Comparison of ENCODE assay signal across 11 cellular contexts in the genomic region with DNA sequence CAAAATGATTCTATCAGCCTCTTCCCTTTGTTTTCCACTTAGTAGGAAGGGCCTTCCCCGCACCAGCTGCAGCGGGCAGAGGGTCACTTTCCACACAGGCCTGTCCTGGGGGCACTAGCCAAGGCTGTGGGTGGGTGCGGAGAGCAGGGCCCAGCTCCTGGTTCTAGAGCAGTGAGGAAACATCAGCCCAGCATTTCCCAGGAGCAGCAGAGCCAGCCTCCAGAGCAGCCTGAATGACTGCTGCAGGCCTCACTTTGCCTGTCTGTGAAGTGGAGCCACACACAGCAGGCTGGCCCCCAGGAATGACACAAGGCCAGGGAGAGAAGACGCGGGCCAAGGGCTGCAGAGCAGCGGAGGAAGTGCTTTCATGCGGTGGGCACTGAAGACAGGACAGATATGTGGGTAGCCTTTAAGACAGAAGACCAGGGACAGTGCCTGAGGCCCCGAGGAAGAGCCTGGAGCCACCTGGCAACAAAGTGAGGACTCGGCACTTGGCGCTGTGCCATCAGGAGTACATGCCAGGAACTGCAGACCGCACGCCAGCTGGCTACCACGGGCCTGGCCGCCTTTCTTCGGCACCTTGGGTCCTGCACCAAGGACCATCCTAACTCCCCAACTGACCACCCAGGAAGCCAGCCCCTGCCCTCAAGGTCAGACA. TPM values are rescaled to one million over a fixed set of nuclear protein-coding genes. Genes with fewer than 3 reads are reported as not detected.
DNase-seq lines count a peak whose midpoint lies in the region; ATAC-seq, FAIRE-seq and TF ChIP-seq lines count a peak whose summit lies in the region.
"Had no signal": no experiment of that assay in that cellular context is flagged by ENCODE, and none has a peak within 500 bp of the region (broad histone marks: within the 10 kb centered on the region; RNA-seq: fewer than 3 reads in every experiment).

No MANE protein-coding gene starts in this region.

- no peaks in the 10 kb centered on the region for H3K79me2 ChIP-seq in K562 (ENCODE audit: control insufficient read depth, insufficient read depth, low read length)

- no peak overlapping the region for H3K27ac Mint-ChIP-seq in type B pancreatic cell
- H3K27ac Mint-ChIP-seq: activated naive CD4-positive, alpha-beta T cell treated with anti-CD3 and anti-CD28 coated beads, Interleukin-2, amount 50 U/mL, for 24 hours had no signal

- H3K27me3 ChIP-seq in K562 (ENCODE audit: control insufficient read depth in 2 of 2, insufficient read depth in 2 of 2, low read length in 2 of 2): no peaks in the 10 kb centered on the region
- H3K27me3 ChIP-seq: tibial nerve had no signal

- WGBS in K562 (ENCODE audit: insufficient coverage, low coverage, missing lambda C conversion rate): 79% methylated on average over 15 of the region's 15 CpGs

- no peak overlapping the region for H3K4me2 ChIP-seq in K562 (ENCODE audit: insufficient read depth, low read length)

- peak; percentile 7 for DNase-seq in DMS 273 treated with DMSO at 0.1 percent for 48 hours (lab: John Stamatoyannopoulos, UW)
- peak; percentile 78 for DNase-seq in NCI-H1105 (lab: John Stamatoyannopoulos, UW)
- DNase-seq in K562 (ENCODE audit: extremely low read depth in 1 of 4, low spot score in 3 of 4): no peak
- peak; percentile 54 for DNase-seq in mucosa of gallbladder (ENCODE audit: low spot score)
- DNase-seq in type B pancreatic cell (ENCODE audit: extremely low spot score, unreplicated experiment): no peak
- DNase-seq: effector CD8-positive, alpha-beta T cell had no signal

- H3K4me1 Mint-ChIP-seq in type B pancreatic cell (ENCODE audit: unreplicated experiment): peaks cover 19% of the 10 kb centered on the region

- no peaks in the 10 kb centered on the region for H3K36me3 ChIP-seq in K562 (ENCODE audit: control insufficient read depth, insufficient read depth, low read length)

- H3K9ac ChIP-seq in K562 (ENCODE audit: insufficient read depth in 1 of 2, low read depth in 2 of 2, low read length in 2 of 2): peak overlapping the region in 1 of 2 experiments; percentile 42; a peak in 1 of 4 replicates

- no peaks in the 10 kb centered on the region for H3K27me3 Mint-ChIP-seq in type B pancreatic cell
- H3K27me3 Mint-ChIP-seq: activated naive CD4-positive, alpha-beta T cell treated with anti-CD3 and anti-CD28 coated beads, Interleukin-2, amount 50 U/mL, for 24 hours had no signal

- H3K4me3 Mint-ChIP-seq in type B pancreatic cell: no peak overlapping the region
- H3K4me3 Mint-ChIP-seq: activated naive CD4-positive, alpha-beta T cell treated with anti-CD3 and anti-CD28 coated beads, Interleukin-2, amount 50 U/mL, for 24 hours had no signal

- CTCF ChIA-PET in K562 (lab: Yijun Ruan, JAX; ENCODE audit: low intra/inter-chr PET ratio): interaction anchor here (0.9 kb wide), 1 partner anchor 86 kb away, joined by 3 read pairs; no protein-coding TSS in a partner anchor

- TF ChIP-seq CTCF in K562 (IDR thresholded peaks at IDR 0.05 in 2 of 3, conservative IDR thresholded peaks at IDR 0.05 in 1 of 3; ENCODE audit: insufficient read depth in 2 of 3, low read depth in 1 of 3, low read length in 3 of 3) (no peak), type B pancreatic cell (conservative IDR thresholded peaks at IDR 0.05) (no peak)

- FAIRE-seq in K562 (lab: Jason Lieb, UNC): no peak

- intact Hi-C loops in K562 (cut with micrococcal nuclease): no loop called here

- TF ChIP-seq EP300 in K562 (IDR thresholded peaks at IDR 0.05; ENCODE audit: low read length): no peak

- no TSS peak for BruUV-seq in K562 (replicated peaks; lab: Mats Ljungman, UMichigan)

- H3K36me3 Mint-ChIP-seq in type B pancreatic cell: no peaks in the 10 kb centered on the region
- H3K36me3 Mint-ChIP-seq: activated naive CD4-positive, alpha-beta T cell treated with anti-CD3 and anti-CD28 coated beads, Interleukin-2, amount 50 U/mL, for 24 hours had no signal

- H3K9me3 ChIP-seq in K562 (replicated peaks; ENCODE audit: control insufficient read depth, insufficient read depth, low read depth, low read length): no peaks in the 10 kb centered on the region
- H3K9me3 ChIP-seq: tibial nerve had no signal

- H3K9me3 Mint-ChIP-seq in type B pancreatic cell: no peaks in the 10 kb centered on the region
- H3K9me3 Mint-ChIP-seq: activated naive CD4-positive, alpha-beta T cell treated with anti-CD3 and anti-CD28 coated beads, Interleukin-2, amount 50 U/mL, for 24 hours had no signal

- no peak overlapping the region for H2AFZ ChIP-seq in K562 (ENCODE audit: low read depth, low read length)

- H3K4me3 ChIP-seq in K562: no peak overlapping the region
- H3K4me3 ChIP-seq: tibial nerve had no signal

- POLR2A ChIA-PET in K562 (lab: Yijun Ruan, JAX): interaction anchor here (0.7 to 1.0 kb wide), 3 partner anchors 9 to 105 kb away, joined by 3 to 6 read pairs (median 4); no protein-coding TSS in a partner anchor

- no peaks in the 10 kb centered on the region for H3K9me1 ChIP-seq in K562 (ENCODE audit: control insufficient read depth, insufficient read depth, low read length)

- in situ Hi-C loops in K562 (cut with MboI): no loop called here

- H3K27ac ChIP-seq in K562 (ENCODE audit: extremely low read depth, low read depth, low read length): no peak overlapping the region

- no peak for TF ChIP-seq POLR2A in K562 (conservative IDR thresholded peaks at IDR 0.05)

- peaks cover 0 to 49% of the 10 kb centered on the region in 2 experiments; a peak in 3 of 5 replicates for H3K4me1 ChIP-seq in K562 (replicated peaks in 1 of 2; ENCODE audit: control insufficient read depth in 2 of 2, insufficient read depth in 2 of 2, low read length in 2 of 2)

- H4K20me1 ChIP-seq in K562 (replicated peaks; ENCODE audit: control insufficient read depth, insufficient read depth, low read length): peaks cover 28% of the 10 kb centered on the region; the same call in 1 of the 2 replicates

- ATAC-seq in K562 (no peak), HG02870 (IDR thresholded peaks at IDR 0.05; ENCODE audit: unreplicated experiment) (no peak), HG03196 (IDR thresholded peaks at IDR 0.05; ENCODE audit: unreplicated experiment) (no peak), GM21825 (IDR thresholded peaks at IDR 0.05; ENCODE audit: unreplicated experiment) (no peak)

- no peak for TF ChIP-seq RAD21 in K562 (CRISPR knock-in tag; conservative IDR thresholded peaks at IDR 0.05 in 1 of 2, IDR thresholded peaks at IDR 0.05 in 1 of 2)

TF ChIP-seq in K562, 482 proteins besides CTCF, POLR2A, EP300 and RAD21:
- no peak for TF ChIP-seq TOE1 (IDR thresholded peaks at IDR 0.05; ENCODE audit: borderline replicate concordance)
- no peak for TF ChIP-seq TOE1 (CRISPR knock-in tag; IDR thresholded peaks at IDR 0.05; ENCODE audit: borderline replicate concordance, low read depth)
- 0 out of 2 replicates have a peak, but pooled peaks have one; percentile 50 for TF ChIP-seq MED1 (CRISPR knock-in tag; IDR thresholded peaks at IDR 0.05; ENCODE audit: borderline replicate concordance)
- no peak for TF ChIP-seq ZNF253 (CRISPR knock-in tag; conservative IDR thresholded peaks at IDR 0.05)
- no peak for TF ChIP-seq SIN3A (IDR thresholded peaks at IDR 0.05; ENCODE audit: borderline replicate concordance in 2 of 2, control insufficient read depth in 1 of 2, low read depth in 2 of 2, low read length in 2 of 2)
- peak; percentile 90 for TF ChIP-seq NFIC (IDR thresholded peaks at IDR 0.05)
TF ChIP-seq in K562: peak in this region for 2.

RNA-seq across cellular contexts. Expression of gene ACOT7, which starts 42.0 kb away (rescaled TPM):
- total RNA-seq in K562 (2011; cell fraction: chromatin; rRNA removed; ENCODE audit: low replicate concordance): 14.3 and 31.3 TPM in 2 replicates
- 25.8 and 25.9 TPM in 2 replicates for total RNA-seq in K562 (2011; cell fraction: nucleolus; rRNA removed)
- 17.4 and 20.6 TPM in 2 replicates for total RNA-seq in K562 (2011; cell fraction: nucleoplasm; rRNA removed)
- total RNA-seq in K562 (2014; rRNA removed) (53.3 and 72.0 TPM in 2 replicates), K562 (2014; rRNA removed; fragmentation: Illumina TruSeq; extraction: Trizol) (8.7 and 11.6 TPM in 2 replicates), K562 (2015; rRNA removed; fragmentation: Illumina TruSeq; extraction: Trizol) (27.1 and 28.4 TPM in 2 replicates), K562 (2021) (92.6 and 95.5 TPM in 2 replicates), mucosa of gallbladder (21.4 TPM), type B pancreatic cell (ENCODE audit: low replicate concordance) (31.8 and 40.0 TPM in 2 replicates)
- polyA plus RNA-seq in K562 (2011; rRNA removed) (37.2 and 76.6 TPM in 2 replicates), K562 (2014; fragmentation: Illumina TruSeq; extraction: Trizol) (50.7 and 89.2 TPM in 2 replicates), K562 (2014; fragmentation: Nextera tagmentation; extraction: Ambion mirVana) (10 to 100 TPM in 1 of 2 experiments, 1 to 10 TPM in 1; 7.0 to 10.0 TPM), K562 (2014; rRNA removed) (57.2 and 63.1 TPM in 2 replicates)
- 57.9 and 66.6 TPM in 2 replicates for polyA plus RNA-seq in K562 (2011; cell fraction: cytosol; rRNA removed)
- 28.1 and 31.8 TPM in 2 replicates for polyA plus RNA-seq in K562 (2011; cell fraction: nucleus; rRNA removed)
- polyA plus RNA-seq in K562 (2012): 61.5 and 86.0 TPM in 2 replicates
- polyA minus RNA-seq in K562 (2011; rRNA and poly(A)+ RNA removed): 28.7 and 34.8 TPM in 2 replicates
- 26.1 and 36.3 TPM in 2 replicates for polyA minus RNA-seq in K562 (2011; cell fraction: cytosol; rRNA and poly(A)+ RNA removed)
- polyA minus RNA-seq in K562 (2011; cell fraction: nucleus; rRNA and poly(A)+ RNA removed): 7.9 and 12.0 TPM in 2 replicates

Comparison
In these comparisons a context has a peak if more than half of its experiments do, and no peak if none do; other contexts are left out.
1. DNase-seq: peak in DMS 273 treated with DMSO at 0.1 percent for 48 hours (single experiment), NCI-H1105 (single experiment) and mucosa of gallbladder (single experiment); none in K562 (0 of 4) and type B pancreatic cell (single experiment).